In the genomic region with DNA sequence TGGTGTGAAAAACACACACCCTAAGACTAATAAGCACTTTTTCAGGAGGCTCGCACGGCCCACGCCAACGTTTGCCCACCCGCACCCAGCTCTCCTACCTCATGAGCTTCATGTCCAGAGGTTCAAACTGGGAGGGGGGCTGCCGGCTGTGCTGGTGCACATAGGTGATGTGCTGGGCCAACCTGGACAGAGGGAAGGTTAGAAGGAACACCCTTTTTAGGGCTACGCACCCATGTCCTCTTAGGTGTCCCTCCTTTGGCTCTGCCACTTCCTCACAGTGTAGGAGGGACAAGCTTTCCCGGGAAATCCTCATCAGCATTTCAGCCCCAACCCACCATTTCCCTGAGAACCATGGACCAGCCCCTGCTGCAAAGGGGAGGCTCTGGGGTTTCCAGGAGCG, we compare ENCODE assay signal across 2 cellular contexts.
TF ChIP-seq lines count a peak whose summit lies in the region.

No MANE protein-coding gene starts in this region.

TF ChIP-seq in HEK293, 187 proteins besides CTCF, POLR2A, EP300 and RAD21:
- 0 out of 2 replicates have a peak, but pooled peaks have one; percentile 11 for TF ChIP-seq IKZF3 (tag by site-specific recombination; IDR thresholded peaks at IDR 0.05)
- TF ChIP-seq, protein P1, sequence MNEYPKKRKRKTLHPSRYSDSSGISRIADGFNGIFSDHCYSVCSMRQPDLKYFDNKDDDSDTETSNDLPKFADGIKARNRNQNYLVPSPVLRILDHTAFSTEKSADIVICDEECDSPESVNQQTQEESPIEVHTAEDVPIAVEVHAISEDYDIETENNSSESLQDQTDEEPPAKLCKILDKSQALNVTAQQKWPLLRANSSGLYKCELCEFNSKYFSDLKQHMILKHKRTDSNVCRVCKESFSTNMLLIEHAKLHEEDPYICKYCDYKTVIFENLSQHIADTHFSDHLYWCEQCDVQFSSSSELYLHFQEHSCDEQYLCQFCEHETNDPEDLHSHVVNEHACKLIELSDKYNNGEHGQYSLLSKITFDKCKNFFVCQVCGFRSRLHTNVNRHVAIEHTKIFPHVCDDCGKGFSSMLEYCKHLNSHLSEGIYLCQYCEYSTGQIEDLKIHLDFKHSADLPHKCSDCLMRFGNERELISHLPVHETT (tag by site-specific recombination; IDR thresholded peaks at IDR 0.05), result peak; percentile 10; the same call in 1 of the 2 replicates
- no peak for TF ChIP-seq ZNF777 (tag by site-specific recombination; IDR thresholded peaks at IDR 0.05; ENCODE audit: borderline replicate concordance)
- TF ChIP-seq ZNF223 (tag by site-specific recombination; IDR thresholded peaks at IDR 0.05), result no peak
- peak; percentile 75 for TF ChIP-seq ZBTB8A (tag by site-specific recombination; IDR thresholded peaks at IDR 0.05)
- TF ChIP-seq ZNF10 (tag by site-specific recombination; IDR thresholded peaks at IDR 0.05), result peak; percentile 87

TF ChIP-seq in K562, 482 proteins besides CTCF, POLR2A, EP300 and RAD21 (continues in another document):
- TF ChIP-seq ZNF57 (CRISPR knock-in tag; IDR thresholded peaks at IDR 0.05) (no peak), ZNF253 (CRISPR knock-in tag; conservative IDR thresholded peaks at IDR 0.05) (no peak), ZBTB1 (CRISPR knock-in tag; IDR thresholded peaks at IDR 0.05; ENCODE audit: borderline replicate concordance, low read depth) (no peak), LARP7 (IDR thresholded peaks at IDR 0.05) (no peak), PHF20 (IDR thresholded peaks at IDR 0.05; ENCODE audit: partially characterized antibody) (no peak), ZNF395 (CRISPR knock-in tag; IDR thresholded peaks at IDR 0.05) (no peak), KDM5B (IDR thresholded peaks at IDR 0.05; ENCODE audit: insufficient replicate concordance, low read depth, low read length) (no peak), MBD2 (IDR thresholded peaks at IDR 0.05; ENCODE audit: borderline replicate concordance, low read depth) (no peak), ATF7 (IDR thresholded peaks at IDR 0.05) (no peak), HMG20B (CRISPR knock-in tag; IDR thresholded peaks at IDR 0.05) (no peak), SMAD4 (CRISPR knock-in tag; conservative IDR thresholded peaks at IDR 0.05) (no peak), ZNF584 (CRISPR knock-in tag; IDR thresholded peaks at IDR 0.05; ENCODE audit: low read depth) (no peak), POLR2AphosphoS5 (IDR thresholded peaks at IDR 0.05; ENCODE audit: control insufficient read depth, insufficient read depth, low read depth, low read length) (peak; percentile 63; the same call in 1 of the 2 replicates), CEBPB (tag; IDR thresholded peaks at IDR 0.05) (no peak), HOXB6 (CRISPR knock-in tag; IDR thresholded peaks at IDR 0.05; ENCODE audit: borderline replicate concordance) (no peak), ARID2 (IDR thresholded peaks at IDR 0.05) (no peak), NFIC (IDR thresholded peaks at IDR 0.05) (no peak), GATA2 (CRISPR knock-in tag; IDR thresholded peaks at IDR 0.05) (no peak), KDM1A (IDR thresholded peaks at IDR 0.05) (no peak), PML (IDR thresholded peaks at IDR 0.05; ENCODE audit: low read length) (peak; percentile 45; the same call in 1 of the 2 replicates), ZNF140 (CRISPR knock-in tag; IDR thresholded peaks at IDR 0.05) (no peak), RBM39 (optimal IDR thresholded peaks at IDR 0.05; ENCODE audit: low read depth, low read length) (no peak), FOXA3 (CRISPR knock-in tag; conservative IDR thresholded peaks at IDR 0.05 in 1 of 2, IDR thresholded peaks at IDR 0.05 in 1 of 2) (no peak), OTX1 (CRISPR knock-in tag; IDR thresholded peaks at IDR 0.05) (no peak), ZNF24 (IDR thresholded peaks at IDR 0.05) (no peak), NCOA1 (IDR thresholded peaks at IDR 0.05; ENCODE audit: low read depth) (no peak), RAD51 (IDR thresholded peaks at IDR 0.05; ENCODE audit: borderline replicate concordance, low read depth) (no peak), ETS1 (conservative IDR thresholded peaks at IDR 0.05; ENCODE audit: control insufficient read depth, low read depth, low read length) (0 out of 2 replicates have a peak, but pooled peaks have one; percentile 9), MCM7 (IDR thresholded peaks at IDR 0.05) (no peak), PHTF2 (CRISPR knock-in tag; IDR thresholded peaks at IDR 0.05) (no peak), GATAD2A (IDR thresholded peaks at IDR 0.05) (no peak), MTA1 (IDR thresholded peaks at IDR 0.05; ENCODE audit: borderline replicate concordance) (no peak), GATAD2B (IDR thresholded peaks at IDR 0.05; ENCODE audit: borderline replicate concordance) (no peak), SUPT5H (IDR thresholded peaks at IDR 0.05) (peak; percentile 47; the same call in 1 of the 2 replicates), POLR2H (tag; IDR thresholded peaks at IDR 0.05; ENCODE audit: low read depth) (no peak), RBFOX2 (IDR thresholded peaks at IDR 0.05; ENCODE audit: low read depth, low read length) (peak; percentile 65), ZBTB49 (CRISPR knock-in tag; IDR thresholded peaks at IDR 0.05; ENCODE audit: borderline replicate concordance) (no peak), PBX2 (CRISPR knock-in tag; IDR thresholded peaks at IDR 0.05; ENCODE audit: low read depth) (no peak), PBX2 (tag; conservative IDR thresholded peaks at IDR 0.05; ENCODE audit: low read depth) (no peak)
- TF ChIP-seq, protein P2, sequence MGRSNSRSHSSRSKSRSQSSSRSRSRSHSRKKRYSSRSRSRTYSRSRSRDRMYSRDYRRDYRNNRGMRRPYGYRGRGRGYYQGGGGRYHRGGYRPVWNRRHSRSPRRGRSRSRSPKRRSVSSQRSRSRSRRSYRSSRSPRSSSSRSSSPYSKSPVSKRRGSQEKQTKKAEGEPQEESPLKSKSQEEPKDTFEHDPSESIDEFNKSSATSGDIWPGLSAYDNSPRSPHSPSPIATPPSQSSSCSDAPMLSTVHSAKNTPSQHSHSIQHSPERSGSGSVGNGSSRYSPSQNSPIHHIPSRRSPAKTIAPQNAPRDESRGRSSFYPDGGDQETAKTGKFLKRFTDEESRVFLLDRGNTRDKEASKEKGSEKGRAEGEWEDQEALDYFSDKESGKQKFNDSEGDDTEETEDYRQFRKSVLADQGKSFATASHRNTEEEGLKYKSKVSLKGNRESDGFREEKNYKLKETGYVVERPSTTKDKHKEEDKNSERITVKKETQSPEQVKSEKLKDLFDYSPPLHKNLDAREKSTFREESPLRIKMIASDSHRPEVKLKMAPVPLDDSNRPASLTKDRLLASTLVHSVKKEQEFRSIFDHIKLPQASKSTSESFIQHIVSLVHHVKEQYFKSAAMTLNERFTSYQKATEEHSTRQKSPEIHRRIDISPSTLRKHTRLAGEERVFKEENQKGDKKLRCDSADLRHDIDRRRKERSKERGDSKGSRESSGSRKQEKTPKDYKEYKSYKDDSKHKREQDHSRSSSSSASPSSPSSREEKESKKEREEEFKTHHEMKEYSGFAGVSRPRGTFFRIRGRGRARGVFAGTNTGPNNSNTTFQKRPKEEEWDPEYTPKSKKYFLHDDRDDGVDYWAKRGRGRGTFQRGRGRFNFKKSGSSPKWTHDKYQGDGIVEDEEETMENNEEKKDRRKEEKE (IDR thresholded peaks at IDR 0.05; ENCODE audit: borderline replicate concordance in 1 of 2, control insufficient read depth in 1 of 2, low read depth in 2 of 2, low read length in 1 of 2), result 0 out of 4 replicates have a peak, but pooled peaks of 1 of the 2 experiments have one; percentile 45
- TF ChIP-seq, protein P3, sequence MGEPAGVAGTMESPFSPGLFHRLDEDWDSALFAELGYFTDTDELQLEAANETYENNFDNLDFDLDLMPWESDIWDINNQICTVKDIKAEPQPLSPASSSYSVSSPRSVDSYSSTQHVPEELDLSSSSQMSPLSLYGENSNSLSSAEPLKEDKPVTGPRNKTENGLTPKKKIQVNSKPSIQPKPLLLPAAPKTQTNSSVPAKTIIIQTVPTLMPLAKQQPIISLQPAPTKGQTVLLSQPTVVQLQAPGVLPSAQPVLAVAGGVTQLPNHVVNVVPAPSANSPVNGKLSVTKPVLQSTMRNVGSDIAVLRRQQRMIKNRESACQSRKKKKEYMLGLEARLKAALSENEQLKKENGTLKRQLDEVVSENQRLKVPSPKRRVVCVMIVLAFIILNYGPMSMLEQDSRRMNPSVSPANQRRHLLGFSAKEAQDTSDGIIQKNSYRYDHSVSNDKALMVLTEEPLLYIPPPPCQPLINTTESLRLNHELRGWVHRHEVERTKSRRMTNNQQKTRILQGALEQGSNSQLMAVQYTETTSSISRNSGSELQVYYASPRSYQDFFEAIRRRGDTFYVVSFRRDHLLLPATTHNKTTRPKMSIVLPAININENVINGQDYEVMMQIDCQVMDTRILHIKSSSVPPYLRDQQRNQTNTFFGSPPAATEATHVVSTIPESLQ (CRISPR knock-in tag; IDR thresholded peaks at IDR 0.05), result no peak
- TF ChIP-seq, protein P4, sequence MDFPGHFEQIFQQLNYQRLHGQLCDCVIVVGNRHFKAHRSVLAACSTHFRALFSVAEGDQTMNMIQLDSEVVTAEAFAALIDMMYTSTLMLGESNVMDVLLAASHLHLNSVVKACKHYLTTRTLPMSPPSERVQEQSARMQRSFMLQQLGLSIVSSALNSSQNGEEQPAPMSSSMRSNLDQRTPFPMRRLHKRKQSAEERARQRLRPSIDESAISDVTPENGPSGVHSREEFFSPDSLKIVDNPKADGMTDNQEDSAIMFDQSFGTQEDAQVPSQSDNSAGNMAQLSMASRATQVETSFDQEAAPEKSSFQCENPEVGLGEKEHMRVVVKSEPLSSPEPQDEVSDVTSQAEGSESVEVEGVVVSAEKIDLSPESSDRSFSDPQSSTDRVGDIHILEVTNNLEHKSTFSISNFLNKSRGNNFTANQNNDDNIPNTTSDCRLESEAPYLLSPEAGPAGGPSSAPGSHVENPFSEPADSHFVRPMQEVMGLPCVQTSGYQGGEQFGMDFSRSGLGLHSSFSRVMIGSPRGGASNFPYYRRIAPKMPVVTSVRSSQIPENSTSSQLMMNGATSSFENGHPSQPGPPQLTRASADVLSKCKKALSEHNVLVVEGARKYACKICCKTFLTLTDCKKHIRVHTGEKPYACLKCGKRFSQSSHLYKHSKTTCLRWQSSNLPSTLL (IDR thresholded peaks at IDR 0.05), result no peak
